19 cellular contexts compared by ENCODE assay signal in genomic region chr5:78761831-78762230, GRCh38.
"Had no signal": no experiment of that assay in that cellular context is flagged by ENCODE, and none has a peak within 500 bp of the region (broad histone marks: within the 10 kb centered on the region; RNA-seq: fewer than 3 reads in every experiment).

No MANE protein-coding gene starts in this region.

- H3K27me3 Mint-ChIP-seq: memory B cell had no signal

- H3K27me3 ChIP-seq: pancreas, thyroid gland had no signal

- H3K4me1 ChIP-seq: pancreas, psoas muscle, thyroid gland had no signal

- H3K9me3 ChIP-seq: pancreas, psoas muscle, thyroid gland had no signal

- H3K4me3 ChIP-seq: pancreas, psoas muscle, thyroid gland had no signal

- H3K27ac Mint-ChIP-seq: activated CD4-positive, alpha-beta memory T cell treated with anti-CD3 and anti-CD28 coated beads, Interleukin-2, amount 10 ng/mL, durations not matched to agents 7 days and 5 days; activated naive CD4-positive, alpha-beta T cell treated with anti-CD3 and anti-CD28 coated beads, Interleukin-2, amount 10 ng/mL, durations not matched to agents 7 days and 5 days; activated T-cell treated with anti-CD3 and anti-CD28 coated beads, Interleukin-2, amount 50 U/mL, for 72 hours; memory B cell; nephron; stimulated activated naive CD8-positive, alpha-beta T cell treated with anti-CD3 and anti-CD28 coated beads, Interleukin-15, Interleukin-2, amounts not matched to agents 100 ng/mL and 50 ng/mL, for 24 hours; T-helper 2 cell treated with Interferon-gamma antibody and Interleukin-4, amounts not matched to agents 5 μg/mL and 100 μg/mL, for 36 hours had no signal

- H3K4me3 Mint-ChIP-seq: activated CD4-positive, alpha-beta memory T cell treated with anti-CD3 and anti-CD28 coated beads, Interleukin-2, amount 10 ng/mL, durations not matched to agents 7 days and 5 days; activated naive CD4-positive, alpha-beta T cell treated with anti-CD3 and anti-CD28 coated beads, Interleukin-2, amount 10 ng/mL, durations not matched to agents 7 days and 5 days; activated T-cell treated with anti-CD3 and anti-CD28 coated beads, Interleukin-2, amount 50 U/mL, for 72 hours; memory B cell; nephron; stimulated activated naive CD8-positive, alpha-beta T cell treated with anti-CD3 and anti-CD28 coated beads, Interleukin-15, Interleukin-2, amounts not matched to agents 100 ng/mL and 50 ng/mL, for 24 hours; T-helper 2 cell treated with Interferon-gamma antibody and Interleukin-4, amounts not matched to agents 5 μg/mL and 100 μg/mL, for 36 hours had no signal

- H3K9me3 Mint-ChIP-seq: activated CD4-positive, alpha-beta memory T cell treated with anti-CD3 and anti-CD28 coated beads, Interleukin-2, amount 10 ng/mL, durations not matched to agents 7 days and 5 days; activated naive CD4-positive, alpha-beta T cell treated with anti-CD3 and anti-CD28 coated beads, Interleukin-2, amount 10 ng/mL, durations not matched to agents 7 days and 5 days; activated T-cell treated with anti-CD3 and anti-CD28 coated beads, Interleukin-2, amount 50 U/mL, for 72 hours; stimulated activated naive CD8-positive, alpha-beta T cell treated with anti-CD3 and anti-CD28 coated beads, Interleukin-15, Interleukin-2, amounts not matched to agents 100 ng/mL and 50 ng/mL, for 24 hours; T-helper 2 cell treated with Interferon-gamma antibody and Interleukin-4, amounts not matched to agents 5 μg/mL and 100 μg/mL, for 36 hours had no signal

- ATAC-seq: activated T-cell treated with anti-CD3 and anti-CD28 coated beads, Interleukin-2, amount 50 U/mL, for 72 hours; left colon; pancreas; psoas muscle; right cardiac atrium had no signal

- DNase-seq: activated CD4-positive, alpha-beta memory T cell treated with anti-CD3 and anti-CD28 coated beads, Interleukin-2, amount 10 ng/mL, durations not matched to agents 7 days and 5 days; activated CD4-positive, alpha-beta T cell treated with anti-CD3 and anti-CD28 coated beads for 48 hours; activated effector memory CD4-positive, alpha-beta T cell treated with anti-CD3 and anti-CD28 coated beads, Interleukin-2, amount 50 U/mL, for 16 hours; activated naive CD4-positive, alpha-beta T cell treated with anti-CD3 and anti-CD28 coated beads, Interleukin-2, amount 10 ng/mL, durations not matched to agents 7 days and 5 days; activated T-cell treated with anti-CD3 and anti-CD28 coated beads, Interleukin-2, amount 50 U/mL, for 72 hours; effector CD8-positive, alpha-beta T cell; erythroblast; foreskin fibroblast; left colon; pancreas; psoas muscle; right cardiac atrium; stimulated activated CD4-positive, alpha-beta T cell treated with anti-CD3 and anti-CD28 coated beads, Interleukin-4, amount 100 ng/mL, for 24 hours; substantia nigra; thyroid gland had no signal

- H3K36me3 ChIP-seq: pancreas, thyroid gland had no signal

- H3K4me1 Mint-ChIP-seq: nephron had no signal

- H3K36me3 Mint-ChIP-seq: activated naive CD4-positive, alpha-beta T cell treated with anti-CD3 and anti-CD28 coated beads, Interleukin-2, amount 10 ng/mL, durations not matched to agents 7 days and 5 days had no signal

- H3K27ac ChIP-seq: pancreas, psoas muscle, thyroid gland had no signal
